In the genomic region with DNA sequence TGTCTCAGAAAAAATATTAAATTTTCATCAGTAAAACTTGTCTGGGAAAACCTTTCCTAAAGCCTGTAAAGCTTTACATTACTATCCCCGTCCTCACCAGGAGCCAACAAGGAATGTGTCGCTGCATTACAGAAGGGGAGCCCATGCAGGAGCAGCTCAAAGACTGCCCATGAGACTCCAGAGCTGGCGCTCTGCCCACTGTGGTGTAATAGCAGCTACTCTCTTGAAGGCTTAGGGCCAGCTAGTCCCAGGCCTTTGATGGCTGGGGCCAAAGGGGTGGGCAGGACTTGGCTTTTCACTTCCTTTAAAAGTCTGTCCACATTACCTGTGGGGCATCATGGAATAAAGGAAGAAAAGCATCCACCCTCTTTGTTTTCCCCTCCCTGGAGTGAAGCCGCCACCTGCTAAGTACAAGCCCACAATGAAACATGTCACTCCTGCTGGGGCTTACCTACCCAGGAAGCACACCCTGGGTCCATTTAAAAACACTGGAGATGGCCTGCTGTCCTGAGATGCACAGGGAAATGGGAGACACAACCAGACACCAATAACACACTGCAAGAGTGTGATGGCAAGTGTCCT, we compare ENCODE assay signal across 13 cellular contexts.
DNase-seq lines count a peak whose midpoint lies in the region; ATAC-seq and TF ChIP-seq lines count a peak whose summit lies in the region.
"Had no signal": no experiment of that assay in that cellular context is flagged by ENCODE, and none has a peak within 500 bp of the region (broad histone marks: within the 10 kb centered on the region; RNA-seq: fewer than 3 reads in every experiment).

No MANE protein-coding gene starts in this region.

- H3K4me3 ChIP-seq in GM23248 (no peak overlapping the region), adipocyte (ENCODE audit: low read length) (no peak overlapping the region), cardiac muscle cell (no peak overlapping the region), psoas muscle (no peak overlapping the region), spleen (no peak overlapping the region)
- H3K4me3 ChIP-seq: SJCRH30 had no signal

- H4K20me1 ChIP-seq in GM23248 (ENCODE audit: insufficient read depth): no peaks in the 10 kb centered on the region

- no peaks in the 10 kb centered on the region; the same call in 1 of the 2 replicates for H3F3A ChIP-seq in GM23248 (ENCODE audit: insufficient read depth)

- TF ChIP-seq POLR2A in spleen (IDR thresholded peaks at IDR 0.05): no peak

- H3K9me3 ChIP-seq in GM23248 (ENCODE audit: low read depth) (no peaks in the 10 kb centered on the region), adipocyte (ENCODE audit: control insufficient read depth, low read length) (no peaks in the 10 kb centered on the region), cardiac muscle cell (ENCODE audit: low read depth) (no peaks in the 10 kb centered on the region), psoas muscle (no peaks in the 10 kb centered on the region), spleen (no peaks in the 10 kb centered on the region)
- H3K9me3 ChIP-seq: SJCRH30 had no signal

- WGBS in GM23248 (ENCODE audit: low coverage in 1 of 2, low lambda C conversion rate in 2 of 2, missing lambda C conversion rate in 2 of 2), 2 experiments: 72 to 86% methylated on average over 4 of the region's 4 CpGs
- 84 to 93% (median 89%) methylated on average over 4 of the region's 4 CpGs for WGBS in psoas muscle, 3 donors
- 54 to 97% (median 94%) methylated on average over 4 of the region's 4 CpGs for WGBS in spleen, 5 donors

- intact Hi-C loops in psoas muscle (cut with DNase I): no loop called here
- intact Hi-C loops in spleen (cut with DNase I; ENCODE audit: low total_unique reads): no loop called here

- TF ChIP-seq CTCF in cardiac muscle cell (IDR thresholded peaks at IDR 0.05; ENCODE audit: low read depth, low read length) (no peak), psoas muscle (IDR thresholded peaks at IDR 0.05) (no peak), spleen (IDR thresholded peaks at IDR 0.05 in 8 of 11, conservative IDR thresholded peaks at IDR 0.05 in 3 of 11) (no peak)

- in situ Hi-C loops in GM23248 (cut with MboI): no loop called here

- H3K27ac ChIP-seq in GM23248 (no peak overlapping the region), cardiac muscle cell (no peak overlapping the region), psoas muscle (no peak overlapping the region), spleen (no peak overlapping the region)
- H3K27ac ChIP-seq: SJCRH30 had no signal

- H3K4me2 ChIP-seq in GM23248 (ENCODE audit: unreplicated experiment): no peak overlapping the region

- POLR2A ChIA-PET in HEK293T (lab: Yijun Ruan, JAX): no interaction called here

- H3K27me3 ChIP-seq in GM23248 (replicated peaks; ENCODE audit: insufficient read depth) (no peaks in the 10 kb centered on the region), adipocyte (replicated peaks; ENCODE audit: control insufficient read depth, insufficient read depth, low read length) (no peaks in the 10 kb centered on the region), cardiac muscle cell (no peaks in the 10 kb centered on the region), psoas muscle (ENCODE audit: insufficient read depth in 3 of 3, low read length in 2 of 3) (no peaks in the 10 kb centered on the region), spleen (replicated peaks in 1 of 7) (peaks cover 0 to 15% (median 0%) of the 10 kb centered on the region in 7 donors)
- H3K27me3 ChIP-seq: SJCRH30 had no signal

- H3K4me1 ChIP-seq in GM23248 (ENCODE audit: insufficient read depth) (peaks cover 12% of the 10 kb centered on the region; the same call in 1 of the 2 replicates), adipocyte (ENCODE audit: control insufficient read depth, insufficient read depth, low read length) (peaks cover 30% of the 10 kb centered on the region), cardiac muscle cell (ENCODE audit: low read depth) (peaks cover 9% of the 10 kb centered on the region), psoas muscle (no peaks in the 10 kb centered on the region), spleen (peaks cover 0 to 13% (median 0%) of the 10 kb centered on the region in 6 donors)

- no peaks in the 10 kb centered on the region for H3K79me2 ChIP-seq in GM23248 (ENCODE audit: insufficient read depth)

- no peaks in the 10 kb centered on the region for H3K9me2 ChIP-seq in GM23248 (ENCODE audit: insufficient read depth)

- no peaks in the 10 kb centered on the region for H3K36me3 ChIP-seq in GM23248 (ENCODE audit: low read depth)
- no peaks in the 10 kb centered on the region for H3K36me3 ChIP-seq in adipocyte (ENCODE audit: control insufficient read depth, insufficient read depth, low read length, severe bottlenecking)
- no peaks in the 10 kb centered on the region for H3K36me3 ChIP-seq in cardiac muscle cell
- no peaks in the 10 kb centered on the region for H3K36me3 ChIP-seq in psoas muscle (ENCODE audit: insufficient read depth in 1 of 2, low read depth in 1 of 2)
- H3K36me3 ChIP-seq in spleen: no peaks in the 10 kb centered on the region
- H3K36me3 ChIP-seq: SJCRH30 had no signal

- CTCF ChIA-PET in HEK293T (lab: Yijun Ruan, JAX): no interaction called here

- H3K9ac ChIP-seq in GM23248: no peak overlapping the region
- no peak overlapping the region for H3K9ac ChIP-seq in adipocyte (ENCODE audit: low read length)

- ATAC-seq in psoas muscle: peak in 2 of 4 donors; percentile 35 to 47
- ATAC-seq: activated T-cell treated with anti-CD3 and anti-CD28 coated beads, Interleukin-2, amount 50 U/mL, for 72 hours had no signal

- H2AFZ ChIP-seq in GM23248: no peak overlapping the region

- peak; percentile 45 for DNase-seq in GM23248
- DNase-seq in adipocyte (ENCODE audit: low read depth): peak; percentile 66
- peak; percentile 37 to 83 for DNase-seq in cardiac muscle cell (ENCODE audit: low read depth in 1 of 2, low spot score in 1 of 2)
- DNase-seq in psoas muscle: peak; percentile 74 to 88
- no peak for DNase-seq in globus pallidus (ENCODE audit: low spot score)
- DNase-seq in spleen: no peak
- no peak for DNase-seq in foreskin melanocyte
- DNase-seq in HEK293T (ENCODE audit: extremely low spot score): no peak
- DNase-seq: activated CD4-positive, alpha-beta T cell treated with anti-CD3 and anti-CD28 coated beads, Interleukin-2, amount 50 U/mL, for 4 hours; activated T-cell treated with anti-CD3 and anti-CD28 coated beads, Interleukin-2, amount 50 U/mL, for 72 hours; DMS79; NCI-H2171 treated with DMSO at 0.1 percent for 48 hours had no signal

TF ChIP-seq in HEK293T, 16 proteins besides CTCF, POLR2A, EP300 and RAD21:
- no peak for TF ChIP-seq NFRKB (IDR thresholded peaks at IDR 0.05)
- no peak for TF ChIP-seq CTBP1 (IDR thresholded peaks at IDR 0.05; ENCODE audit: borderline replicate concordance)
- TF ChIP-seq FOXM1 (IDR thresholded peaks at IDR 0.05; ENCODE audit: borderline replicate concordance): no peak
- TF ChIP-seq SUZ12 (IDR thresholded peaks at IDR 0.05): no peak
- no peak for TF ChIP-seq TARDBP (IDR thresholded peaks at IDR 0.05)
- TF ChIP-seq FOXK2 (IDR thresholded peaks at IDR 0.05): no peak
- no peak for TF ChIP-seq FOXA1 (IDR thresholded peaks at IDR 0.05)
- no peak for TF ChIP-seq HDGF (IDR thresholded peaks at IDR 0.05; ENCODE audit: borderline replicate concordance)
- TF ChIP-seq ZNF384 (IDR thresholded peaks at IDR 0.05): no peak
- no peak for TF ChIP-seq ARNT (IDR thresholded peaks at IDR 0.05)
- no peak for TF ChIP-seq ELF4 (IDR thresholded peaks at IDR 0.05)

Comparison
In these comparisons a context has a peak if more than half of its experiments do, and no peak if none do; other contexts are left out.
1. DNase-seq: peak in GM23248 (single experiment), adipocyte (single experiment), cardiac muscle cell (2 of 2) and psoas muscle (2 of 2); none in globus pallidus (single experiment), spleen (single experiment), foreskin melanocyte (single experiment) and HEK293T (single experiment).